Comparison of ENCODE assay signal across 1 cellular context in the genomic region with DNA sequence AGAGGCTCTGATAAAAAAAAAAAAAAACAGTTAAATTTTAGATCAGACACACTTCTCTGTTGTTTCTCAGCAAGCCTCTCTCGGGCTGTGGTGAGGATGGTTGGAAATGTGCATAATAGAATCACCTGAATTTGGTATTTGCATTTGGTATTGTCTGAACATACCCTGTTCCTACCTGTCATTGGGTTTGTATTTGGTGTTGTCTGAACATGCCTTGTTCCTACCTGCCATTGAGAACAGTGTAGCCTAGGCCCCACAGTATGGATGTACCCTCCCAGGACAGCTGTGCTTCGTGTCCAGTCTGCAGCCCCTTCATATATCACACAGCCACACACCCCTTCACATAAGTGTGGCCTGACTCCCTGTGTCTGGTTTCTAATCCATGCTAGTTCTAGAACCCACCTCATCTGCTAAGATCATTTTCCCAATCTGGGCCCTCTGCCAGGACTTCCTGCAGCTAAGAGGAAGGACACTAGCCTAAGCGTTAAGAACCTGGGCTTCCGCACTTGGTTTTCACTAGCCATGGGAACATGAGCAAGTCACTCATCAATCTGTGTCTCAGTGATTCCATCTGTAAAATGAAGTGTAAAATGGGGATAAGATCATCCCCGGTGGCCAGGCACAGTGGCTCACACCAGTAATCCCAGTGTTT.
TF ChIP-seq lines count a peak whose summit lies in the region.

No MANE protein-coding gene starts in this region.

TF ChIP-seq in WTC11, 78 proteins besides CTCF, POLR2A, EP300 and RAD21 (continued from another document):
- TF ChIP-seq, protein P1, sequence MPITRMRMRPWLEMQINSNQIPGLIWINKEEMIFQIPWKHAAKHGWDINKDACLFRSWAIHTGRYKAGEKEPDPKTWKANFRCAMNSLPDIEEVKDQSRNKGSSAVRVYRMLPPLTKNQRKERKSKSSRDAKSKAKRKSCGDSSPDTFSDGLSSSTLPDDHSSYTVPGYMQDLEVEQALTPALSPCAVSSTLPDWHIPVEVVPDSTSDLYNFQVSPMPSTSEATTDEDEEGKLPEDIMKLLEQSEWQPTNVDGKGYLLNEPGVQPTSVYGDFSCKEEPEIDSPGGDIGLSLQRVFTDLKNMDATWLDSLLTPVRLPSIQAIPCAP (CRISPR knock-in tag; IDR thresholded peaks at IDR 0.05): no peak
- TF ChIP-seq CBFB (CRISPR knock-in tag; IDR thresholded peaks at IDR 0.05; ENCODE audit: low read depth) (no peak), IRF2 (CRISPR knock-in tag; IDR thresholded peaks at IDR 0.05; ENCODE audit: borderline replicate concordance, low read depth) (no peak), GABPB1 (CRISPR knock-in tag; IDR thresholded peaks at IDR 0.05) (no peak), RELA (CRISPR knock-in tag; IDR thresholded peaks at IDR 0.05; ENCODE audit: borderline replicate concordance) (no peak)
- TF ChIP-seq, protein P2, sequence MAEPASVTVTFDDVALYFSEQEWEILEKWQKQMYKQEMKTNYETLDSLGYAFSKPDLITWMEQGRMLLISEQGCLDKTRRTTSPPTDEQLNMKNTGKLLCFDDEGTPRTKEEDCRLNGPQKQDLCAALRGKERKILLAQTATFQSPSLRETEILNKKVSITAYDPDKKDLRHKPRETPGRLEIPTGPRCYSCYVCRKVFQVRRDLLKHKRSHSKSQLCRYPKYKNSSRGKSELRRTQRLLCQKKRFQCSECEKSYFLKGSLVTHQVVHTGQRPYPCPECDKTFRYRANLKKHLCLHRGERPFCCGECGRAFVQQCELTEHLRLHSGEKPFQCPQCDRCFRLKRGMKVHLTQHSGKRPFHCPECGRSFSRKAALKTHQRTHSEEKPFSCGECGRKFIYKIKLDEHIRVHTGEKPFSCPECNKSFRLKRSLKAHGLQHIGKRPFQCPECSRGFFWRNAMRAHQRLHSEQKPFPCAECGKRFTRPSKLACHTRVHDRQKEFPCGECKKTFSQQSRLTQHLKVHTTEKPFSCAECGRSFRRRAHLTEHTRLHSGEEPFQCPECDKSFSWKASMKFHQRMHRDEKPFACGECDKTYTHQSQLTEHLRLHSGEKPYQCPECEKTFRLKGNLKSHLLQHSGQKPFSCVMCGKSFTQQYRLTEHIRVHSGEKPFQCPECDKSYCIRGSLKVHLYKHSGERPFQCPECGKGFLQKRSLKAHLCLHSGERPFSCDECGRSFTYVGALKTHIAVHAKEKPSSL (CRISPR knock-in tag; conservative IDR thresholded peaks at IDR 0.05): no peak
